8 cellular contexts compared by ENCODE assay signal in genomic region chr14:50542941-50543418, GRCh38. TPM values are rescaled to one million over a fixed set of nuclear protein-coding genes. Genes with fewer than 3 reads are reported as not detected.
DNase-seq lines count a peak whose midpoint lies in the region; ATAC-seq and TF ChIP-seq lines count a peak whose summit lies in the region.

No MANE protein-coding gene starts in this region.

- peak; percentile 40 for TF ChIP-seq CTCF in foreskin fibroblast (IDR thresholded peaks at IDR 0.05; ENCODE audit: low read depth, low read length)

- H3K27ac Mint-ChIP-seq in activated CD4-positive, alpha-beta T cell treated with anti-CD3 and anti-CD28 coated beads, Interleukin-2, amount 10 ng/mL, durations not matched to agents 24 days and 14 days: no peak overlapping the region

- H3K4me3 Mint-ChIP-seq in activated CD4-positive, alpha-beta T cell treated with anti-CD3 and anti-CD28 coated beads, Interleukin-2, amount 10 ng/mL, durations not matched to agents 24 days and 14 days: no peak overlapping the region

- no peaks in the 10 kb centered on the region for H3K9me3 Mint-ChIP-seq in activated CD4-positive, alpha-beta T cell treated with anti-CD3 and anti-CD28 coated beads, Interleukin-2, amount 10 ng/mL, durations not matched to agents 24 days and 14 days

- H3K4me1 Mint-ChIP-seq in activated CD4-positive, alpha-beta T cell treated with anti-CD3 and anti-CD28 coated beads, Interleukin-2, amount 10 ng/mL, durations not matched to agents 24 days and 14 days: peaks cover 8% of the 10 kb centered on the region

- ATAC-seq in HG02852 (IDR thresholded peaks at IDR 0.05; ENCODE audit: unreplicated experiment): peak; percentile 60
- no peak for ATAC-seq in GM21515 (IDR thresholded peaks at IDR 0.05; ENCODE audit: unreplicated experiment)

- H3K27me3 Mint-ChIP-seq in activated CD4-positive, alpha-beta T cell treated with anti-CD3 and anti-CD28 coated beads, Interleukin-2, amount 10 ng/mL, durations not matched to agents 24 days and 14 days: peaks cover 10% of the 10 kb centered on the region

- H3K4me3 ChIP-seq in foreskin fibroblast (ENCODE audit: low read depth in 1 of 2, low read length in 2 of 2): no peak overlapping the region

- intact Hi-C loops in activated CD4-positive, alpha-beta T cell treated with anti-CD3 and anti-CD28 coated beads, Interleukin-2, amount 10 ng/mL, durations not matched to agents 24 days and 14 days (cut with micrococcal nuclease): loop anchor here (1.0 to 5.0 kb wide), 3 partner anchors 64 to 318 kb away; no protein-coding TSS in a partner anchor

- DNase-seq in stimulated activated CD4-positive, alpha-beta T cell treated with anti-CD3 and anti-CD28 coated beads, Interleukin-12 subunit alpha, Interleukin-12 subunit beta, amount 100 ng/mL, for 48 hours (ENCODE audit: low read depth in 2 of 3, low spot score in 1 of 3): peak in 2 of 3 donors; percentile 10 to 50
- DNase-seq in stimulated activated CD4-positive, alpha-beta T cell treated with anti-CD3 and anti-CD28 coated beads, Interleukin-4, amount 100 ng/mL, for 4 hours: no peak
- DNase-seq in NCI-H2196 treated with DMSO at 0.1 percent for 48 hours (lab: John Stamatoyannopoulos, UW; ENCODE audit: unreplicated experiment) (peak; percentile 18), foreskin fibroblast (peak in 1 of 2 donors; percentile 68), putamen (ENCODE audit: low spot score) (peak; percentile 55)
- DNase-seq in activated CD4-positive, alpha-beta T cell treated with anti-CD3 and anti-CD28 coated beads, Interleukin-2, amount 10 ng/mL, durations not matched to agents 24 days and 14 days: peak; percentile 82

- peaks cover 2% of the 10 kb centered on the region for H3K36me3 Mint-ChIP-seq in activated CD4-positive, alpha-beta T cell treated with anti-CD3 and anti-CD28 coated beads, Interleukin-2, amount 10 ng/mL, durations not matched to agents 24 days and 14 days (ENCODE audit: low read depth)

RNA-seq across cellular contexts. Expression of gene MAP4K5, which starts 10.6 kb away (rescaled TPM):
- 24.3 and 24.6 TPM in 2 replicates for total RNA-seq in activated CD4-positive, alpha-beta T cell treated with anti-CD3 and anti-CD28 coated beads, Interleukin-2, amount 10 ng/mL, durations not matched to agents 24 days and 14 days

RNA-seq across cellular contexts. Expression of gene ATL1, which starts 17.0 kb away (rescaled TPM):
- 0.75 and 1.0 TPM in 2 replicates for total RNA-seq in activated CD4-positive, alpha-beta T cell treated with anti-CD3 and anti-CD28 coated beads, Interleukin-2, amount 10 ng/mL, durations not matched to agents 24 days and 14 days

Comparison
In these comparisons a context has a peak if more than half of its experiments do, and no peak if none do; other contexts are left out.
1. DNase-seq: peak in stimulated activated CD4-positive, alpha-beta T cell treated with anti-CD3 and anti-CD28 coated beads, Interleukin-12 subunit alpha, Interleukin-12 subunit beta, amount 100 ng/mL, for 48 hours (2 of 3), NCI-H2196 treated with DMSO at 0.1 percent for 48 hours (single experiment), activated CD4-positive, alpha-beta T cell treated with anti-CD3 and anti-CD28 coated beads, Interleukin-2, amount 10 ng/mL, durations not matched to agents 24 days and 14 days (single experiment) and putamen (single experiment); none in stimulated activated CD4-positive, alpha-beta T cell treated with anti-CD3 and anti-CD28 coated beads, Interleukin-4, amount 100 ng/mL, for 4 hours (0 of 2).